9 cellular contexts compared by ENCODE assay signal in genomic region chr1:40059960-40060337, GRCh38. TPM values are rescaled to one million over a fixed set of nuclear protein-coding genes. Genes with fewer than 3 reads are reported as not detected.
A peak's percentile ranks its signal among the peaks of the same experiment; 100 is the strongest.
DNase-seq lines count a peak whose midpoint lies in the region; ATAC-seq and TF ChIP-seq lines count a peak whose summit lies in the region.
"Had no signal": no experiment of that assay in that cellular context is flagged by ENCODE, and none has a peak within 500 bp of the region (broad histone marks: within the 10 kb centered on the region; RNA-seq: fewer than 3 reads in every experiment).

No MANE protein-coding gene starts in this region.

- 37% methylated on average over 3 of the region's 3 CpGs for WGBS in right cardiac atrium

- CTCF ChIA-PET in activated naive CD4-positive, alpha-beta T cell treated with anti-CD3 and anti-CD28 coated beads, Interleukin-2, amount 10 ng/mL, durations not matched to agents 7 days and 5 days (lab: Charles Lee) = interaction anchor here (1.1 to 1.3 kb wide), 3 partner anchors 11 to 140 kb away, joined by 4 to 5 read pairs (median 4); partner anchors contain the start of gene CAP1

- peak overlapping the region; percentile 59 for H3K4me3 Mint-ChIP-seq in activated naive CD4-positive, alpha-beta T cell treated with anti-CD3 and anti-CD28 coated beads, Interleukin-2, amount 10 ng/mL, durations not matched to agents 7 days and 5 days

- TF ChIP-seq CTCF in VCaP (conservative IDR thresholded peaks at IDR 0.05) (no peak), tibial artery (IDR thresholded peaks at IDR 0.05) (no peak)

- peak overlapping the region; percentile 97 for H3K27ac Mint-ChIP-seq in activated naive CD4-positive, alpha-beta T cell treated with anti-CD3 and anti-CD28 coated beads, Interleukin-2, amount 10 ng/mL, durations not matched to agents 7 days and 5 days

- peak; percentile 33 for DNase-seq in activated naive CD4-positive, alpha-beta T cell treated with anti-CD3 and anti-CD28 coated beads, Interleukin-2, amount 10 ng/mL, durations not matched to agents 7 days and 5 days
- DNase-seq in activated naive CD4-positive, alpha-beta T cell treated with anti-CD3 and anti-CD28 coated beads, Interleukin-2, amount 50 U/mL, for 16 hours = no peak
- DNase-seq in right cardiac atrium = no peak
- DNase-seq in tibial artery = no peak
- no peak for DNase-seq in SW 1271 (lab: John Stamatoyannopoulos, UW)

- intact Hi-C loops in right cardiac atrium (cut with DNase I) = no loop called here
- intact Hi-C loops in tibial artery (cut with DNase I; ENCODE audit: low total_unique reads) = no loop called here

- H3K27me3 Mint-ChIP-seq in activated naive CD4-positive, alpha-beta T cell treated with anti-CD3 and anti-CD28 coated beads, Interleukin-2, amount 10 ng/mL, durations not matched to agents 7 days and 5 days = no peaks in the 10 kb centered on the region

- peak overlapping the region; percentile 59 for H3K27ac ChIP-seq in VCaP
- peak overlapping the region; percentile 80 for H3K27ac ChIP-seq in right cardiac atrium (ENCODE audit: low read length)
- peak overlapping the region; percentile 17 to 23 for H3K27ac ChIP-seq in tibial artery

- peaks cover 56 to 57% (median 56%) of the 10 kb centered on the region in 3 donors for H3K36me3 ChIP-seq in tibial artery

- ATAC-seq in right cardiac atrium (peak in 1 of 2 donors; percentile 3), GM19351 (IDR thresholded peaks at IDR 0.05; ENCODE audit: unreplicated experiment) (no peak), HG02885 (IDR thresholded peaks at IDR 0.05; ENCODE audit: poor library complexity, unreplicated experiment) (no peak)

- H3K9me3 ChIP-seq in right cardiac atrium (ENCODE audit: control insufficient read depth, low read length) (no peaks in the 10 kb centered on the region), tibial artery (no peaks in the 10 kb centered on the region)

- H3K27me3 ChIP-seq in right cardiac atrium (ENCODE audit: control insufficient read depth, insufficient read depth) = no peaks in the 10 kb centered on the region
- H3K27me3 ChIP-seq in tibial artery = no peaks in the 10 kb centered on the region

- H3K36me3 Mint-ChIP-seq in activated naive CD4-positive, alpha-beta T cell treated with anti-CD3 and anti-CD28 coated beads, Interleukin-2, amount 10 ng/mL, durations not matched to agents 7 days and 5 days = peaks cover 75% of the 10 kb centered on the region

- H3K4me1 Mint-ChIP-seq in activated naive CD4-positive, alpha-beta T cell treated with anti-CD3 and anti-CD28 coated beads, Interleukin-2, amount 10 ng/mL, durations not matched to agents 7 days and 5 days = peaks cover 93% of the 10 kb centered on the region

- no peaks in the 10 kb centered on the region for H3K9me3 Mint-ChIP-seq in activated naive CD4-positive, alpha-beta T cell treated with anti-CD3 and anti-CD28 coated beads, Interleukin-2, amount 10 ng/mL, durations not matched to agents 7 days and 5 days

- H3K4me1 ChIP-seq in right cardiac atrium (ENCODE audit: control insufficient read depth, insufficient read depth, low read length) (peaks cover 16% of the 10 kb centered on the region), tibial artery (peaks cover 0 to 70% (median 26%) of the 10 kb centered on the region in 4 donors)
- H3K4me1 ChIP-seq: parathyroid adenoma had no signal

- H3K4me3 ChIP-seq in right cardiac atrium (ENCODE audit: low read length) (no peak overlapping the region), tibial artery (no peak overlapping the region)

RNA-seq across cellular contexts. Expression of gene CAP1, which starts 19.4 kb away (rescaled TPM):
- total RNA-seq in right cardiac atrium = 100 to 1,000 TPM in 2 of 4 donors, 10 to 100 TPM in 2; 72.8 to 118 (median 97.9) TPM
- polyA plus RNA-seq in right cardiac atrium = 43.8 TPM

RNA-seq across cellular contexts. Expression of gene PPT1, which starts 37.1 kb away (rescaled TPM):
- total RNA-seq in right cardiac atrium = 10 to 100 TPM; 37.6 to 59.0 (median 42.6) TPM
- polyA plus RNA-seq in right cardiac atrium = 39.5 TPM

Comparison
In these comparisons a context has a peak if more than half of its experiments do, and no peak if none do; other contexts are left out.
1. H3K27ac ChIP-seq: peak in every context shown above with its lines; median percentile 80 in right cardiac atrium; 59 in VCaP; 20 in tibial artery.